ENCODE assay signal across 9 cellular contexts in genomic region chr6:35047265-35048011, GRCh38.
DNase-seq lines count a peak whose midpoint lies in the region; ATAC-seq, FAIRE-seq and TF ChIP-seq lines count a peak whose summit lies in the region.
"Had no signal": no experiment of that assay in that cellular context is flagged by ENCODE, and none has a peak within 500 bp of the region (broad histone marks: within the 10 kb centered on the region; RNA-seq: fewer than 3 reads in every experiment).

No MANE protein-coding gene starts in this region.

- H3K27ac Mint-ChIP-seq in nephron progenitor cell = no peak overlapping the region

- peaks cover 4% of the 10 kb centered on the region for H3K4me1 Mint-ChIP-seq in nephron progenitor cell

- H3K36me3 Mint-ChIP-seq in nephron progenitor cell (ENCODE audit: low read depth) = peaks cover 7% of the 10 kb centered on the region

- peak overlapping the region; percentile 10 for H3K27ac ChIP-seq in epithelial cell of prostate

- no peaks in the 10 kb centered on the region for H3K9me3 Mint-ChIP-seq in nephron progenitor cell

- TF ChIP-seq CTCF in nephron progenitor cell (IDR thresholded peaks at IDR 0.05) = no peak

- ATAC-seq in GM18861 (IDR thresholded peaks at IDR 0.05; ENCODE audit: unreplicated experiment) = no peak

- H3K4me3 Mint-ChIP-seq in nephron progenitor cell = peak overlapping the region; percentile 6

- H3K27me3 Mint-ChIP-seq in nephron progenitor cell (ENCODE audit: low read depth, poor library complexity) = no peaks in the 10 kb centered on the region

- FAIRE-seq in urothelium cell line (lab: Jason Lieb, UNC) = no peak

- DNase-seq in AG20443 (ENCODE audit: low spot score) = peak; percentile 76
- DNase-seq in OCI-M1 (lab: John Stamatoyannopoulos, UW) = peak; percentile 65
- DNase-seq in epithelial cell of prostate (ENCODE audit: low read depth, low spot score) = no peak
- no peak for DNase-seq in nephron progenitor cell
- DNase-seq in DMS153 (lab: John Stamatoyannopoulos, UW) = no peak
- DNase-seq in ecto neural progenitor cell (ENCODE audit: low spot score) = no peak
- no peak for DNase-seq in urothelium cell line (ENCODE audit: low spot score)
- DNase-seq: stimulated activated CD4-positive, alpha-beta T cell treated with anti-CD3 and anti-CD28 coated beads, Interleukin-2, amount 100 ng/mL, for 24 hours had no signal

Comparison
In these comparisons a context has a peak if more than half of its experiments do, and no peak if none do; other contexts are left out.
1. DNase-seq: peak in AG20443 (single experiment) and OCI-M1 (single experiment); none in epithelial cell of prostate (single experiment), nephron progenitor cell (single experiment), DMS153 (single experiment), ecto neural progenitor cell (single experiment) and urothelium cell line (single experiment).